Comparison of ENCODE assay signal across 19 cellular contexts in genomic region chrX:149372861-149373260, GRCh38.
"Had no signal": no experiment of that assay in that cellular context is flagged by ENCODE, and none has a peak within 500 bp of the region (broad histone marks: within the 10 kb centered on the region; RNA-seq: fewer than 3 reads in every experiment).

No MANE protein-coding gene starts in this region.

- H3K27me3 Mint-ChIP-seq: activated naive CD8-positive, alpha-beta T cell treated with anti-CD3 and anti-CD28 coated beads, Interleukin-2, amount 50 U/mL, for 24 hours had no signal

- H3K9ac ChIP-seq: parathyroid adenoma had no signal

- H3K4me3 Mint-ChIP-seq: activated CD4-positive, alpha-beta T cell treated with anti-CD3 and anti-CD28 coated beads for 36 hours; activated CD8-positive, alpha-beta T cell treated with anti-CD3 and anti-CD28 coated beads for 36 hours; activated naive CD8-positive, alpha-beta T cell treated with anti-CD3 and anti-CD28 coated beads, Interleukin-2, amount 50 U/mL, for 24 hours; activated T-helper 1 cell treated with anti-CD3 and anti-CD28 coated beads, Interleukin-12 subunit alpha, Interleukin-12 subunit beta, Interleukin-2, Interleukin-4 antibody, amounts not matched to agents 30 ng/mL and 10 ng/mL and 1 ng/mL, durations not matched to agents 14 hours and 24 hours and 36 hours; mesothelial cell of epicardium; naive B cell; stimulated activated naive CD8-positive, alpha-beta T cell treated with anti-CD3 and anti-CD28 coated beads, Interleukin-15, amount 100 ng/mL, for 72 hours had no signal

- H3K4me1 ChIP-seq: gastroesophageal sphincter, parathyroid adenoma, testis, upper lobe of right lung had no signal

- H3K79me2 ChIP-seq: parathyroid adenoma had no signal

- H3K4me3 ChIP-seq: coronary artery, gastroesophageal sphincter, testis, upper lobe of right lung had no signal

- DNase-seq: activated CD4-positive, alpha-beta T cell treated with anti-CD3 and anti-CD28 coated beads for 36 hours; activated CD8-positive, alpha-beta T cell treated with anti-CD3 and anti-CD28 coated beads for 36 hours; activated naive CD4-positive, alpha-beta T cell treated with Interleukin-2 at 50 U/mL for 16 hours; activated naive CD8-positive, alpha-beta T cell treated with anti-CD3 and anti-CD28 coated beads, Interleukin-2, amount 50 U/mL, for 24 hours; central memory CD4-positive, alpha-beta T cell; effector CD4-positive, alpha-beta T cell; hippocampal formation; naive B cell; stimulated activated CD4-positive, alpha-beta T cell treated with anti-CD3 and anti-CD28 coated beads, Interleukin-4, amount 100 ng/mL, for 1 hour; stimulated activated naive CD8-positive, alpha-beta T cell treated with anti-CD3 and anti-CD28 coated beads, Interleukin-15, amount 100 ng/mL, for 72 hours; T1000; testis; upper lobe of right lung had no signal

- H3K9me3 ChIP-seq: gastroesophageal sphincter, testis, upper lobe of right lung had no signal

- H3K27ac Mint-ChIP-seq: activated CD4-positive, alpha-beta T cell treated with anti-CD3 and anti-CD28 coated beads for 36 hours; activated CD8-positive, alpha-beta T cell treated with anti-CD3 and anti-CD28 coated beads for 36 hours; activated naive CD8-positive, alpha-beta T cell treated with anti-CD3 and anti-CD28 coated beads, Interleukin-2, amount 50 U/mL, for 24 hours; activated T-helper 1 cell treated with anti-CD3 and anti-CD28 coated beads, Interleukin-12 subunit alpha, Interleukin-12 subunit beta, Interleukin-2, Interleukin-4 antibody, amounts not matched to agents 30 ng/mL and 10 ng/mL and 1 ng/mL, durations not matched to agents 14 hours and 24 hours and 36 hours; mesothelial cell of epicardium; naive B cell had no signal

- H3K36me3 Mint-ChIP-seq: mesothelial cell of epicardium, naive B cell had no signal

- H3K9me3 Mint-ChIP-seq: activated CD8-positive, alpha-beta T cell treated with anti-CD3 and anti-CD28 coated beads for 36 hours; activated naive CD8-positive, alpha-beta T cell treated with anti-CD3 and anti-CD28 coated beads, Interleukin-2, amount 50 U/mL, for 24 hours; activated T-helper 1 cell treated with anti-CD3 and anti-CD28 coated beads, Interleukin-12 subunit alpha, Interleukin-12 subunit beta, Interleukin-2, Interleukin-4 antibody, amounts not matched to agents 30 ng/mL and 10 ng/mL and 1 ng/mL, durations not matched to agents 14 hours and 24 hours and 36 hours; stimulated activated naive CD8-positive, alpha-beta T cell treated with anti-CD3 and anti-CD28 coated beads, Interleukin-15, amount 100 ng/mL, for 72 hours had no signal

- H3K4me1 Mint-ChIP-seq: activated CD4-positive, alpha-beta T cell treated with anti-CD3 and anti-CD28 coated beads for 36 hours; activated naive CD8-positive, alpha-beta T cell treated with anti-CD3 and anti-CD28 coated beads, Interleukin-2, amount 50 U/mL, for 24 hours; naive B cell; stimulated activated naive CD8-positive, alpha-beta T cell treated with anti-CD3 and anti-CD28 coated beads, Interleukin-15, amount 100 ng/mL, for 72 hours had no signal

- H3K36me3 ChIP-seq: gastroesophageal sphincter, upper lobe of right lung had no signal

- H2AFZ ChIP-seq: parathyroid adenoma had no signal

- H3K27me3 ChIP-seq: gastroesophageal sphincter, testis, upper lobe of right lung had no signal

- H3K27ac ChIP-seq: coronary artery, gastroesophageal sphincter, parathyroid adenoma, testis, upper lobe of right lung, VCaP had no signal
